Comparison of ENCODE assay signal across 1 cellular context in genomic region chr16:53511084-53511402, GRCh38.
TF ChIP-seq lines count a peak whose summit lies in the region.

No MANE protein-coding gene starts in this region.

TF ChIP-seq in H1, 55 proteins besides CTCF, POLR2A, EP300 and RAD21:
- no peak for TF ChIP-seq CTBP2 (IDR thresholded peaks at IDR 0.05; ENCODE audit: borderline replicate concordance, insufficient read depth, insufficient read length, low read length)
- TF ChIP-seq SIN3A (conservative IDR thresholded peaks at IDR 0.05 in 1 of 2, IDR thresholded peaks at IDR 0.05 in 1 of 2; ENCODE audit: low read depth in 1 of 2, low read length in 2 of 2), result no peak
- TF ChIP-seq TCF12 (IDR thresholded peaks at IDR 0.05; ENCODE audit: low read depth, low read length), result no peak
- TF ChIP-seq JUN (IDR thresholded peaks at IDR 0.05; ENCODE audit: low read depth, low read length), result no peak
- TF ChIP-seq CHD1 (IDR thresholded peaks at IDR 0.05; ENCODE audit: low read depth, low read length), result no peak
- no peak for TF ChIP-seq SP1 (IDR thresholded peaks at IDR 0.05; ENCODE audit: low read depth, low read length)
- TF ChIP-seq SP4 (IDR thresholded peaks at IDR 0.05; ENCODE audit: low read length), result no peak
- TF ChIP-seq MAX (IDR thresholded peaks at IDR 0.05), result no peak
- no peak for TF ChIP-seq RBBP5 (IDR thresholded peaks at IDR 0.05; ENCODE audit: borderline replicate concordance, low read depth, low read length)
TF ChIP-seq in H1: peak in this region for 0.
